ENCODE assay signal across 23 cellular contexts in the genomic region with DNA sequence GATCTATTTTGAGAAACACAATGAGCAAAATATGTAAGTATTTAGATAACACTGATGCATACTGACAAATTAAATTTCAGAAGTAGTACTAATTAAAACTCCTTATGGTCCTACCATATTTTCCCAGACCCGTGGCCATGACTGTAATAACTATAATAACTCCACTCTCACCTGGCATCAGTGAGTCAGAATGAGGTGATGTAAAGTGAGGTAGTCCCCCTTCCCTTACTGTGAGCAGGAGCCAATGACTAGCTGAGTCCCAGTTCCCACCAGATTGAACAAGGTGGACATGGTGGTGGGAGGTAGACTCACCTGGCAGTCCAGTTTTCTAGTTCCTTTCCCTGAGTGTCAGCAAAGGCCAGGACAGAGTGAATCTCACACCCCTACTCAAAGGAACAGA.
DNase-seq lines count a peak whose midpoint lies in the region; ATAC-seq, FAIRE-seq and TF ChIP-seq lines count a peak whose summit lies in the region.
"Had no signal": no experiment of that assay in that cellular context is flagged by ENCODE, and none has a peak within 500 bp of the region (broad histone marks: within the 10 kb centered on the region; RNA-seq: fewer than 3 reads in every experiment).

No MANE protein-coding gene starts in this region.

- H3K4me1 Mint-ChIP-seq in MCF 10A (ENCODE audit: insufficient read depth, unreplicated experiment) (peaks cover 18% of the 10 kb centered on the region), mesothelial cell of epicardium (peaks cover 35% of the 10 kb centered on the region)
- H3K4me1 Mint-ChIP-seq in naive thymus-derived CD8-positive, alpha-beta T cell = no peaks in the 10 kb centered on the region
- no peaks in the 10 kb centered on the region for H3K4me1 Mint-ChIP-seq in activated CD4-positive, alpha-beta memory T cell treated with anti-CD3 and anti-CD28 coated beads, Interleukin-2, amount 10 ng/mL, durations not matched to agents 7 days and 5 days
- H3K4me1 Mint-ChIP-seq: B cell had no signal

- in situ Hi-C loops in mammary epithelial cell (cut with MboI; ENCODE audit: low sequenced_read_pairs in 2 of 2) = no loop called here

- no peaks in the 10 kb centered on the region for H3K9me3 ChIP-seq in mammary epithelial cell (replicated peaks; ENCODE audit: insufficient read depth, low read length)
- H3K9me3 ChIP-seq in keratinocyte (ENCODE audit: control insufficient read depth, low read depth, low read length) = no peaks in the 10 kb centered on the region
- H3K9me3 ChIP-seq: BLaER1, HAP-1 had no signal

- no peaks in the 10 kb centered on the region for H3K9me3 Mint-ChIP-seq in MCF 10A (ENCODE audit: unreplicated experiment)
- H3K9me3 Mint-ChIP-seq in mesothelial cell of epicardium = peaks cover 35% of the 10 kb centered on the region
- peaks cover 0 to 14% (median 0%) of the 10 kb centered on the region in 9 donors for H3K9me3 Mint-ChIP-seq in naive thymus-derived CD8-positive, alpha-beta T cell
- peaks cover 3% of the 10 kb centered on the region for H3K9me3 Mint-ChIP-seq in activated CD4-positive, alpha-beta memory T cell treated with anti-CD3 and anti-CD28 coated beads, Interleukin-2, amount 10 ng/mL, durations not matched to agents 7 days and 5 days
- H3K9me3 Mint-ChIP-seq: HFFc6 had no signal

- dilution Hi-C loops in mammary epithelial cell (cut with HindIII; ENCODE audit: low sequenced_read_pairs) (no loop called here), keratinocyte (cut with MboI; ENCODE audit: extremely low pct_ligation_motif_present, low sequenced_read_pairs) (no loop called here)

- H3K4me1 ChIP-seq in mammary epithelial cell (ENCODE audit: insufficient read depth, low read length) = peaks cover 20% of the 10 kb centered on the region
- H3K4me1 ChIP-seq in keratinocyte (ENCODE audit: control insufficient read depth, extremely low read depth, insufficient read depth, low read length) = peaks cover 22% of the 10 kb centered on the region
- H3K4me1 ChIP-seq: HAP-1 had no signal

- H4K20me1 ChIP-seq in mammary epithelial cell (ENCODE audit: insufficient read depth, low read length) (no peaks in the 10 kb centered on the region), keratinocyte (ENCODE audit: control insufficient read depth, extremely low read depth, insufficient read depth, low read length) (no peaks in the 10 kb centered on the region)
- H4K20me1 ChIP-seq: BLaER1 had no signal

- H3K36me3 Mint-ChIP-seq in MCF 10A (ENCODE audit: insufficient read depth, unreplicated experiment) (no peaks in the 10 kb centered on the region), mesothelial cell of epicardium (peaks cover 37% of the 10 kb centered on the region)
- no peaks in the 10 kb centered on the region for H3K36me3 Mint-ChIP-seq in naive thymus-derived CD8-positive, alpha-beta T cell
- H3K36me3 Mint-ChIP-seq in activated CD4-positive, alpha-beta memory T cell treated with anti-CD3 and anti-CD28 coated beads, Interleukin-2, amount 10 ng/mL, durations not matched to agents 7 days and 5 days (ENCODE audit: low read depth) = no peaks in the 10 kb centered on the region
- H3K36me3 Mint-ChIP-seq: CD4-positive, CD25-positive, alpha-beta regulatory T cell; CD8-positive, alpha-beta T cell had no signal

- H3K4me3 ChIP-seq in mammary epithelial cell (replicated peaks in 1 of 3; ENCODE audit: insufficient read depth in 1 of 3, low read depth in 2 of 3, low read length in 3 of 3) (no peak overlapping the region), keratinocyte (ENCODE audit: control insufficient read depth in 2 of 3, extremely low read depth in 1 of 3, insufficient read depth in 2 of 3, low read depth in 1 of 3, low read length in 3 of 3) (no peak overlapping the region)
- H3K4me3 ChIP-seq: BLaER1, HAP-1 had no signal

- H3K4me2 ChIP-seq in mammary epithelial cell (ENCODE audit: insufficient read depth, low read depth, low read length) (no peak overlapping the region), keratinocyte (ENCODE audit: control insufficient read depth, extremely low read depth, insufficient read depth, low read depth, low read length) (no peak overlapping the region)
- H3K4me2 ChIP-seq: BLaER1 had no signal

- TF ChIP-seq CTCF in mammary epithelial cell (conservative IDR thresholded peaks at IDR 0.05 in 1 of 2, IDR thresholded peaks at IDR 0.05 in 1 of 2; ENCODE audit: extremely low read depth in 1 of 2, insufficient read depth in 1 of 2, low read depth in 1 of 2, low read length in 2 of 2) (no peak), MCF 10A (IDR thresholded peaks at IDR 0.05; ENCODE audit: unreplicated experiment) (no peak), keratinocyte (optimal IDR thresholded peaks at IDR 0.05 in 1 of 3, IDR thresholded peaks at IDR 0.05 in 1 of 3, conservative IDR thresholded peaks at IDR 0.05 in 1 of 3; ENCODE audit: extremely low read depth in 1 of 3, insufficient read depth in 2 of 3, low read length in 3 of 3) (no peak), mesothelial cell of epicardium (IDR thresholded peaks at IDR 0.05; ENCODE audit: unreplicated experiment) (no peak)

- no peaks in the 10 kb centered on the region for H3K36me3 ChIP-seq in mammary epithelial cell (ENCODE audit: insufficient read depth, low read length)
- H3K36me3 ChIP-seq in keratinocyte (ENCODE audit: control insufficient read depth in 2 of 2, extremely low read depth in 1 of 2, insufficient read depth in 2 of 2, low read length in 2 of 2) = no peaks in the 10 kb centered on the region
- H3K36me3 ChIP-seq: BLaER1, HAP-1 had no signal

- no peak overlapping the region for H3K27ac ChIP-seq in mammary epithelial cell (ENCODE audit: insufficient read depth, low read depth, low read length)
- no peak overlapping the region for H3K27ac ChIP-seq in keratinocyte (ENCODE audit: control insufficient read depth, insufficient read depth, low read length)
- H3K27ac ChIP-seq: 22Rv1, BLaER1, C4-2B had no signal

- CTCF ChIA-PET in mammary epithelial cell (lab: Charles Lee; ENCODE audit: low non-redundant PET) (no interaction called here), MCF 10A (lab: Yijun Ruan, JAX) (interaction anchor here (0.6 kb wide), 1 partner anchor 39 kb away, joined by 3 read pairs; no protein-coding TSS in a partner anchor)
- CTCF ChIA-PET in activated CD4-positive, alpha-beta memory T cell treated with anti-CD3 and anti-CD28 coated beads, Interleukin-2, amount 10 ng/mL, durations not matched to agents 7 days and 5 days (lab: Charles Lee) = no interaction called here

- DNase-seq in mammary epithelial cell = peak; percentile 32
- no peak for DNase-seq in MCF 10A (ENCODE audit: unreplicated experiment)
- DNase-seq in keratinocyte (ENCODE audit: low read depth, low spot score) = no peak
- DNase-seq in mesothelial cell of epicardium (ENCODE audit: low spot score in 2 of 2, unreplicated experiment in 2 of 2) = no peak
- DNase-seq in activated effector memory CD4-positive, alpha-beta T cell treated with Interleukin-2 at 50 U/mL for 16 hours = no peak
- no peak for DNase-seq in KG1 (lab: John Stamatoyannopoulos, UW)
- DNase-seq in naive thymus-derived CD8-positive, alpha-beta T cell = no peak
- DNase-seq in activated CD4-positive, alpha-beta memory T cell treated with anti-CD3 and anti-CD28 coated beads, Interleukin-2, amount 10 ng/mL, durations not matched to agents 7 days and 5 days = no peak
- DNase-seq: Caco-2; CD4-positive, CD25-positive, alpha-beta regulatory T cell; CD8-positive, alpha-beta T cell; DMS153; DND-41; GOT3; HFFc6 had no signal

- no peaks in the 10 kb centered on the region for H3K27me3 Mint-ChIP-seq in MCF 10A (ENCODE audit: insufficient read depth, unreplicated experiment)
- H3K27me3 Mint-ChIP-seq in mesothelial cell of epicardium (ENCODE audit: low read depth) = no peaks in the 10 kb centered on the region
- no peaks in the 10 kb centered on the region for H3K27me3 Mint-ChIP-seq in naive thymus-derived CD8-positive, alpha-beta T cell
- no peaks in the 10 kb centered on the region for H3K27me3 Mint-ChIP-seq in activated CD4-positive, alpha-beta memory T cell treated with anti-CD3 and anti-CD28 coated beads, Interleukin-2, amount 10 ng/mL, durations not matched to agents 7 days and 5 days
- H3K27me3 Mint-ChIP-seq: B cell; CD4-positive, CD25-positive, alpha-beta regulatory T cell had no signal

- H3K9ac ChIP-seq in mammary epithelial cell (ENCODE audit: insufficient read depth, low read length) (no peak overlapping the region), keratinocyte (ENCODE audit: control insufficient read depth, extremely low read depth, insufficient read depth, low read length) (no peak overlapping the region)
- H3K9ac ChIP-seq: BLaER1 had no signal

- no peak for ATAC-seq in naive thymus-derived CD8-positive, alpha-beta T cell
- ATAC-seq: CD8-positive, alpha-beta T cell had no signal

- H3K27ac Mint-ChIP-seq in MCF 10A (ENCODE audit: low read depth, unreplicated experiment) (no peak overlapping the region), mesothelial cell of epicardium (peak overlapping the region; percentile 65)
- no peak overlapping the region for H3K27ac Mint-ChIP-seq in naive thymus-derived CD8-positive, alpha-beta T cell
- H3K27ac Mint-ChIP-seq in activated CD4-positive, alpha-beta memory T cell treated with anti-CD3 and anti-CD28 coated beads, Interleukin-2, amount 10 ng/mL, durations not matched to agents 7 days and 5 days = no peak overlapping the region
- H3K27ac Mint-ChIP-seq: B cell; CD4-positive, CD25-positive, alpha-beta regulatory T cell; CD8-positive, alpha-beta T cell; HFFc6 had no signal

- no peaks in the 10 kb centered on the region for H3K9me1 ChIP-seq in keratinocyte (ENCODE audit: control insufficient read depth, extremely low read depth, insufficient read depth, low read length)

- intact Hi-C loops in mammary epithelial cell (cut with micrococcal nuclease) = loop anchor here (5.0 kb wide), 1 partner anchor 381 kb away; no protein-coding TSS in a partner anchor
- intact Hi-C loops in MCF 10A (cut with micrococcal nuclease) = no loop called here

- BruUV-seq in mammary epithelial cell (replicated peaks; lab: Mats Ljungman, UMichigan) (no TSS peak), MCF 10A (replicated peaks; lab: Mats Ljungman, UMichigan) (no TSS peak)

- H3K79me2 ChIP-seq in mammary epithelial cell (ENCODE audit: insufficient read depth, low read length) (no peaks in the 10 kb centered on the region), keratinocyte (ENCODE audit: control insufficient read depth, insufficient read depth, low read length) (no peaks in the 10 kb centered on the region)

- peak; percentile 23 for FAIRE-seq in keratinocyte (lab: Jason Lieb, UNC)
- FAIRE-seq: A204.1, GM12892, H54 had no signal

- H3K27me3 ChIP-seq in mammary epithelial cell (ENCODE audit: insufficient read depth, low read length) (no peaks in the 10 kb centered on the region), keratinocyte (ENCODE audit: control insufficient read depth, extremely low read depth, insufficient read depth, low read length) (no peaks in the 10 kb centered on the region)
- H3K27me3 ChIP-seq: BLaER1 had no signal

- H2AFZ ChIP-seq in mammary epithelial cell (ENCODE audit: low read depth, low read length) (peak overlapping the region; percentile 12), keratinocyte (ENCODE audit: control insufficient read depth, low read length) (no peak overlapping the region)

- 78% methylated on average over 1 of the region's 1 CpG for WGBS in mammary epithelial cell (ENCODE audit: low coverage, missing lambda C conversion rate)

- POLR2A ChIA-PET in MCF 10A (lab: Yijun Ruan, JAX) = interaction anchor here (2.6 kb wide), 1 partner anchor 100 kb away, joined by 6 read pairs; no protein-coding TSS in a partner anchor
- POLR2A ChIA-PET in naive thymus-derived CD8-positive, alpha-beta T cell (lab: Charles Lee) = interaction anchor here (0.6 kb wide), 1 partner anchor 433 kb away, joined by 4 read pairs; no protein-coding TSS in a partner anchor
- POLR2A ChIA-PET in activated CD4-positive, alpha-beta memory T cell treated with anti-CD3 and anti-CD28 coated beads, Interleukin-2, amount 10 ng/mL, durations not matched to agents 7 days and 5 days (lab: Charles Lee) = no interaction called here

- H3K4me3 Mint-ChIP-seq in MCF 10A (ENCODE audit: unreplicated experiment) (no peak overlapping the region), mesothelial cell of epicardium (no peak overlapping the region)
- H3K4me3 Mint-ChIP-seq in naive thymus-derived CD8-positive, alpha-beta T cell = no peak overlapping the region
- no peak overlapping the region for H3K4me3 Mint-ChIP-seq in activated CD4-positive, alpha-beta memory T cell treated with anti-CD3 and anti-CD28 coated beads, Interleukin-2, amount 10 ng/mL, durations not matched to agents 7 days and 5 days
- H3K4me3 Mint-ChIP-seq: B cell; CD4-positive, CD25-positive, alpha-beta regulatory T cell; CD8-positive, alpha-beta T cell; HFFc6 had no signal
